Comparison of ENCODE assay signal across 8 cellular contexts in the genomic region with DNA sequence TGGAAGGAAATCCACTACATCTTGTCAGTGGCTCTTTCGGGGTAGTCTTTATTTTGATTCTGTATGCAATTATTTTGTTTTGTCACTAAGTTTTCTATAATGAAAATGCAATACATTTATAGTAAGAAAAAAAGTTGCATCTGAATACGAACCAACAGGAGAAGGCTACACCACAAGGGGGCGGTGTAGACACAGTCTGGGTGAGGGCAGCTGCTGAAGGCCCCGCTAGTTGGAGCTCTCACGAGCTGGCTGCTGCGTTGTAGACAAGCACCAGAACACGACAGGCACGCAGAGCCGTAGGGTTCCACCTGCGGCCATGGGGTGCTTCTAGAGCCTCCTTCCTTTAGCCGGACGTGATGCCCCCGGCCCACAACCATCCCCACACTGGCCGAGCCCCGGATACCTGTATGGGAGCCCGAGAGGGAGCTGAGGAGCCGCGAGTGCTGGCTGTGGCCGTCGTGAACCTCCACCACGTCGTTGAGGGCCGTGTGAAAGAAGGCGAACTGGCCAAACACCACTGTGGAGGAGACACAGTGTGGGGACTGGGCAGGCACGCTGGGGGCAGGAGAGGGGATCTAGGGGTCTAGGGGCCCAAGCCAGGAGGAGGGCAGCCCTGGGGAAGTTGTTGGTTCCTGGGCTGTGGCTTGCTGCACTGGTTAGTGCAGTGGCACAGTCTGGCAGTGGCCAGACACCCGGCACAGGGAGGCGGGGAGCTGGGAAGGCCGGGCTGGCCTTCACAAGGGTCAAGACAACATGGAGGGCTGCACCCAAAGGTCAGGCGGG.
DNase-seq lines count a peak whose midpoint lies in the region; ATAC-seq lines count a peak whose summit lies in the region.

No MANE protein-coding gene starts in this region.

- DNase-seq in DMS53 treated with DMSO at 0.1 percent for 48 hours (lab: John Stamatoyannopoulos, UW; ENCODE audit: unreplicated experiment) (peak; percentile 78), NCI-H446 (lab: John Stamatoyannopoulos, UW) (peak; percentile 74 to 91), cerebellar cortex (ENCODE audit: low spot score) (peak; percentile 90), kidney tubule cell (ENCODE audit: low spot score) (peak; percentile 82)
- peak; percentile 82 for DNase-seq in activated CD4-positive, CD25-positive, alpha-beta regulatory T cell treated with anti-CD3 and anti-CD28 coated beads, Interleukin-2, amount 50 U/mL, for 72 hours
- peak; percentile 73 for DNase-seq in stimulated activated CD4-positive, alpha-beta T cell treated with anti-CD3 and anti-CD28 coated beads, Interleukin-2, amount 100 ng/mL, for 4 hours (ENCODE audit: low read depth)

- ATAC-seq in HG02981 (IDR thresholded peaks at IDR 0.05; ENCODE audit: unreplicated experiment) (peak; percentile 80), HG03439 (IDR thresholded peaks at IDR 0.05; ENCODE audit: unreplicated experiment) (no peak)
